1 cellular context compared by ENCODE assay signal in genomic region chr21:33121715-33122475, GRCh38.
TF ChIP-seq lines count a peak whose summit lies in the region.

No MANE protein-coding gene starts in this region.

TF ChIP-seq in K562, 482 proteins besides CTCF, POLR2A, EP300 and RAD21 (continued from another document and continues in another):
- TF ChIP-seq GTF3C2 (IDR thresholded peaks at IDR 0.05; ENCODE audit: borderline replicate concordance, extremely low read depth, insufficient read length): no peak
- no peak for TF ChIP-seq PREB (CRISPR knock-in tag; IDR thresholded peaks at IDR 0.05)
- TF ChIP-seq ZNF174 (CRISPR knock-in tag; IDR thresholded peaks at IDR 0.05): no peak
- TF ChIP-seq ZNF324 (CRISPR knock-in tag; IDR thresholded peaks at IDR 0.05): no peak
- no peak for TF ChIP-seq RBM39 (optimal IDR thresholded peaks at IDR 0.05; ENCODE audit: low read depth, low read length)
- no peak for TF ChIP-seq ZNF408 (CRISPR knock-in tag; IDR thresholded peaks at IDR 0.05; ENCODE audit: low read depth)
- TF ChIP-seq RBM34 (IDR thresholded peaks at IDR 0.05; ENCODE audit: borderline replicate concordance, insufficient read depth, low read length): no peak
- TF ChIP-seq FOXJ3 (CRISPR knock-in tag; IDR thresholded peaks at IDR 0.05): no peak
- no peak for TF ChIP-seq SFPQ (IDR thresholded peaks at IDR 0.05; ENCODE audit: low read depth, low read length)
- TF ChIP-seq, protein P1, sequence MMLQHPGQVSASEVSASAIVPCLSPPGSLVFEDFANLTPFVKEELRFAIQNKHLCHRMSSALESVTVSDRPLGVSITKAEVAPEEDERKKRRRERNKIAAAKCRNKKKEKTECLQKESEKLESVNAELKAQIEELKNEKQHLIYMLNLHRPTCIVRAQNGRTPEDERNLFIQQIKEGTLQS (IDR thresholded peaks at IDR 0.05): no peak
- TF ChIP-seq, protein P1 (CRISPR knock-in tag; conservative IDR thresholded peaks at IDR 0.05): no peak
- no peak for TF ChIP-seq CAMTA2 (CRISPR knock-in tag; conservative IDR thresholded peaks at IDR 0.05)
- TF ChIP-seq CHD2 (IDR thresholded peaks at IDR 0.05; ENCODE audit: low read depth, low read length): peak; percentile 67; the same call in 1 of the 2 replicates
- no peak for TF ChIP-seq POU5F1 (IDR thresholded peaks at IDR 0.05; ENCODE audit: borderline replicate concordance, low read depth, low read length, partially characterized antibody)
- no peak for TF ChIP-seq POLR3G (IDR thresholded peaks at IDR 0.05; ENCODE audit: extremely low read depth, insufficient read length, insufficient replicate concordance)
- no peak for TF ChIP-seq FIP1L1 (IDR thresholded peaks at IDR 0.05; ENCODE audit: low read depth, low read length, poor library complexity, severe bottlenecking)
- TF ChIP-seq, protein P2, sequence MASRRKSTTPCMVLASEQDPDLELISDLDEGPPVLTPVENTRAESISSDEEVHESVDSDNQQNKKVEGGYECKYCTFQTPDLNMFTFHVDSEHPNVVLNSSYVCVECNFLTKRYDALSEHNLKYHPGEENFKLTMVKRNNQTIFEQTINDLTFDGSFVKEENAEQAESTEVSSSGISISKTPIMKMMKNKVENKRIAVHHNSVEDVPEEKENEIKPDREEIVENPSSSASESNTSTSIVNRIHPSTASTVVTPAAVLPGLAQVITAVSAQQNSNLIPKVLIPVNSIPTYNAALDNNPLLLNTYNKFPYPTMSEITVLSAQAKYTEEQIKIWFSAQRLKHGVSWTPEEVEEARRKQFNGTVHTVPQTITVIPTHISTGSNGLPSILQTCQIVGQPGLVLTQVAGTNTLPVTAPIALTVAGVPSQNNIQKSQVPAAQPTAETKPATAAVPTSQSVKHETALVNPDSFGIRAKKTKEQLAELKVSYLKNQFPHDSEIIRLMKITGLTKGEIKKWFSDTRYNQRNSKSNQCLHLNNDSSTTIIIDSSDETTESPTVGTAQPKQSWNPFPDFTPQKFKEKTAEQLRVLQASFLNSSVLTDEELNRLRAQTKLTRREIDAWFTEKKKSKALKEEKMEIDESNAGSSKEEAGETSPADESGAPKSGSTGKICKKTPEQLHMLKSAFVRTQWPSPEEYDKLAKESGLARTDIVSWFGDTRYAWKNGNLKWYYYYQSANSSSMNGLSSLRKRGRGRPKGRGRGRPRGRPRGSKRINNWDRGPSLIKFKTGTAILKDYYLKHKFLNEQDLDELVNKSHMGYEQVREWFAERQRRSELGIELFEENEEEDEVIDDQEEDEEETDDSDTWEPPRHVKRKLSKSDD (conservative IDR thresholded peaks at IDR 0.05; ENCODE audit: low read length): no peak
- peak; percentile 89 for TF ChIP-seq RBM25 (IDR thresholded peaks at IDR 0.05; ENCODE audit: low read depth, low read length, severe bottlenecking)
- no peak for TF ChIP-seq CTBP1 (IDR thresholded peaks at IDR 0.05; ENCODE audit: borderline replicate concordance)
- no peak for TF ChIP-seq NFRKB (IDR thresholded peaks at IDR 0.05; ENCODE audit: low read depth)
- no peak for TF ChIP-seq CUX1 (CRISPR knock-in tag; IDR thresholded peaks at IDR 0.05)
- TF ChIP-seq FOXO4 (CRISPR knock-in tag; IDR thresholded peaks at IDR 0.05): no peak
- TF ChIP-seq, protein P3, sequence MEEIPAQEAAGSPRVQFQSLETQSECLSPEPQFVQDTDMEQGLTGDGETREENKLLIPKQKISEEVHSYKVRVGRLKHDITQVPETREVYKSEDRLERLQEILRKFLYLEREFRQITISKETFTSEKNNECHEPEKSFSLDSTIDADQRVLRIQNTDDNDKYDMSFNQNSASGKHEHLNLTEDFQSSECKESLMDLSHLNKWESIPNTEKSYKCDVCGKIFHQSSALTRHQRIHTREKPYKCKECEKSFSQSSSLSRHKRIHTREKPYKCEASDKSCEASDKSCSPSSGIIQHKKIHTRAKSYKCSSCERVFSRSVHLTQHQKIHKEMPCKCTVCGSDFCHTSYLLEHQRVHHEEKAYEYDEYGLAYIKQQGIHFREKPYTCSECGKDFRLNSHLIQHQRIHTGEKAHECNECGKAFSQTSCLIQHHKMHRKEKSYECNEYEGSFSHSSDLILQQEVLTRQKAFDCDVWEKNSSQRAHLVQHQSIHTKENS (CRISPR knock-in tag; IDR thresholded peaks at IDR 0.05): no peak
- no peak for TF ChIP-seq ARID2 (IDR thresholded peaks at IDR 0.05)
